ENCODE assay signal across 20 cellular contexts in genomic region chr11:128563942-128564641, GRCh38. TPM values are rescaled to one million over a fixed set of nuclear protein-coding genes. Genes with fewer than 3 reads are reported as not detected.
DNase-seq lines count a peak whose midpoint lies in the region; ATAC-seq, FAIRE-seq and TF ChIP-seq lines count a peak whose summit lies in the region.
"Had no signal": no experiment of that assay in that cellular context is flagged by ENCODE, and none has a peak within 500 bp of the region (broad histone marks: within the 10 kb centered on the region; RNA-seq: fewer than 3 reads in every experiment).

No MANE protein-coding gene starts in this region.

- FAIRE-seq in small intestine (lab: Jason Lieb, UNC), result no peak

- H3K9me3 ChIP-seq in colonic mucosa, result no peaks in the 10 kb centered on the region
- H3K9me3 ChIP-seq in small intestine (ENCODE audit: control insufficient read depth, low read depth), result no peaks in the 10 kb centered on the region
- H3K9me3 ChIP-seq: lower lobe of right lung, psoas muscle had no signal

- DNase-seq in NCI-H1436 (lab: John Stamatoyannopoulos, UW) (peak; percentile 53), NCI-H1436 treated with DMSO at 0.1 percent for 48 hours (lab: John Stamatoyannopoulos, UW) (no peak), NCI-H69 (lab: John Stamatoyannopoulos, UW) (peak; percentile 82), colonic mucosa (peak; percentile 54), small intestine (peak; percentile 20), glutamatergic neuron (no peak), OCI-M1 (lab: John Stamatoyannopoulos, UW) (no peak)
- DNase-seq: 8988T; activated T-cell treated with anti-CD3 and anti-CD28 coated beads, Interleukin-2, amount 50 U/mL, for 24 hours; cortex of kidney; DMS153; H7; KG1; lower lobe of right lung; psoas muscle; stimulated activated CD4-positive, alpha-beta T cell treated with anti-CD3 and anti-CD28 coated beads, Interleukin-12 subunit alpha, Interleukin-12 subunit beta, amount 100 ng/mL, for 4 hours; stimulated activated naive CD4-positive, alpha-beta T cell treated with Interleukin-2 at 50 U/mL for 16 hours had no signal

- H3K27me3 Mint-ChIP-seq in glutamatergic neuron (ENCODE audit: unreplicated experiment), result no peaks in the 10 kb centered on the region
- no peaks in the 10 kb centered on the region for H3K27me3 Mint-ChIP-seq in activated T-helper 17 cell treated with anti-CD3 and anti-CD28 coated beads, Interleukin-2, amount 50 U/mL, for 72 hours
- H3K27me3 Mint-ChIP-seq: activated T-cell treated with anti-CD3 and anti-CD28 coated beads, Interleukin-2, amount 50 U/mL, for 24 hours had no signal

- peaks cover 7% of the 10 kb centered on the region for H3K4me1 ChIP-seq in colonic mucosa
- H3K4me1 ChIP-seq in small intestine (ENCODE audit: control insufficient read depth in 2 of 2, insufficient read depth in 1 of 2, low read depth in 1 of 2, low read length in 1 of 2), result peaks cover 0 to 2% of the 10 kb centered on the region in 2 donors
- H3K4me1 ChIP-seq: psoas muscle had no signal

- H3K4me3 Mint-ChIP-seq in glutamatergic neuron (ENCODE audit: unreplicated experiment), result no peak overlapping the region
- no peak overlapping the region for H3K4me3 Mint-ChIP-seq in activated T-helper 17 cell treated with anti-CD3 and anti-CD28 coated beads, Interleukin-2, amount 50 U/mL, for 72 hours
- H3K4me3 Mint-ChIP-seq: activated T-cell treated with anti-CD3 and anti-CD28 coated beads, Interleukin-2, amount 50 U/mL, for 24 hours had no signal

- H3K27me3 ChIP-seq in colonic mucosa (no peaks in the 10 kb centered on the region), small intestine (ENCODE audit: control insufficient read depth in 2 of 2, insufficient read depth in 2 of 2, low read length in 2 of 2) (no peaks in the 10 kb centered on the region)

- intact Hi-C loops in colonic mucosa (cut with DNase I), result loop anchor here (5.0 kb wide), 1 partner anchor 48 kb away; no protein-coding TSS in a partner anchor

- ATAC-seq in activated T-helper 17 cell treated with anti-CD3 and anti-CD28 coated beads, Interleukin-2, amount 50 U/mL, for 72 hours (replicated peaks), result no peak
- ATAC-seq: activated naive CD4-positive, alpha-beta T cell treated with anti-CD3 and anti-CD28 coated beads, Interleukin-2, amount 50 U/mL, for 72 hours; psoas muscle; SK-N-SH treated with all-trans-retinoic acid at 6 μM for 48 hours had no signal

- no peak for TF ChIP-seq CTCF in colonic mucosa (IDR thresholded peaks at IDR 0.05)
- TF ChIP-seq CTCF in glutamatergic neuron (IDR thresholded peaks at IDR 0.05; ENCODE audit: partially characterized antibody, unreplicated experiment), result no peak

- H3K27ac ChIP-seq in colonic mucosa (no peak overlapping the region), small intestine (ENCODE audit: low read depth in 1 of 2, low read length in 1 of 2) (no peak overlapping the region)
- H3K27ac ChIP-seq: lower lobe of right lung, psoas muscle had no signal

- no peak overlapping the region for H3K27ac Mint-ChIP-seq in glutamatergic neuron (ENCODE audit: unreplicated experiment)
- no peak overlapping the region for H3K27ac Mint-ChIP-seq in activated T-helper 17 cell treated with anti-CD3 and anti-CD28 coated beads, Interleukin-2, amount 50 U/mL, for 72 hours
- H3K27ac Mint-ChIP-seq: activated naive CD4-positive, alpha-beta T cell treated with anti-CD3 and anti-CD28 coated beads, Interleukin-2, amount 50 U/mL, for 72 hours; activated T-cell treated with anti-CD3 and anti-CD28 coated beads, Interleukin-2, amount 50 U/mL, for 24 hours had no signal

- 52 to 64% (median 60%) methylated on average over 11 of the region's 11 CpGs for WGBS in small intestine, 3 donors

- H3K4me3 ChIP-seq in colonic mucosa, result no peak overlapping the region
- H3K4me3 ChIP-seq in small intestine (ENCODE audit: low read depth in 1 of 2, low read length in 2 of 2), result no peak overlapping the region
- H3K4me3 ChIP-seq: lower lobe of right lung, psoas muscle had no signal

- H3K9ac ChIP-seq in colonic mucosa (ENCODE audit: low read depth in 2 of 2, low read length in 2 of 2), result no peak overlapping the region

- no peaks in the 10 kb centered on the region for H3K36me3 Mint-ChIP-seq in glutamatergic neuron (ENCODE audit: unreplicated experiment)
- H3K36me3 Mint-ChIP-seq in activated T-helper 17 cell treated with anti-CD3 and anti-CD28 coated beads, Interleukin-2, amount 50 U/mL, for 72 hours (ENCODE audit: low read depth), result no peaks in the 10 kb centered on the region
- H3K36me3 Mint-ChIP-seq: activated naive CD4-positive, alpha-beta T cell treated with anti-CD3 and anti-CD28 coated beads, Interleukin-2, amount 50 U/mL, for 72 hours had no signal

- peaks cover 4% of the 10 kb centered on the region for H3K9me3 Mint-ChIP-seq in glutamatergic neuron (ENCODE audit: unreplicated experiment)
- H3K9me3 Mint-ChIP-seq in activated T-helper 17 cell treated with anti-CD3 and anti-CD28 coated beads, Interleukin-2, amount 50 U/mL, for 72 hours, result no peaks in the 10 kb centered on the region
- H3K9me3 Mint-ChIP-seq: activated T-cell treated with anti-CD3 and anti-CD28 coated beads, Interleukin-2, amount 50 U/mL, for 24 hours had no signal

- no peaks in the 10 kb centered on the region for H3K36me3 ChIP-seq in colonic mucosa
- no peaks in the 10 kb centered on the region for H3K36me3 ChIP-seq in small intestine (ENCODE audit: control insufficient read depth in 2 of 2, insufficient read depth in 2 of 2, low read length in 2 of 2)
- H3K36me3 ChIP-seq: lower lobe of right lung had no signal

- H3K4me1 Mint-ChIP-seq in glutamatergic neuron (ENCODE audit: low read depth, unreplicated experiment), result peaks cover 4% of the 10 kb centered on the region
- H3K4me1 Mint-ChIP-seq in activated T-helper 17 cell treated with anti-CD3 and anti-CD28 coated beads, Interleukin-2, amount 50 U/mL, for 72 hours, result no peaks in the 10 kb centered on the region

RNA-seq across cellular contexts. Expression of gene ETS1, which starts 23.3 kb away (rescaled TPM):
- total RNA-seq in colonic mucosa (10 to 100 TPM; 19.3 to 37.6 TPM), glutamatergic neuron (ENCODE audit: unreplicated experiment) (1.0 TPM)
- 10 to 100 TPM in 2 of 3 donors, 1 to 10 TPM in 1; 5.1 to 28.0 (median 13.8) TPM for polyA plus RNA-seq in small intestine
- total RNA-seq in activated T-helper 17 cell treated with anti-CD3 and anti-CD28 coated beads, Interleukin-2, amount 50 U/mL, for 72 hours, result 100 to 1,000 TPM; 309 to 471 TPM

Comparison
In these comparisons a context has a peak if more than half of its experiments do, and no peak if none do; other contexts are left out.
1. DNase-seq: peak in NCI-H1436 (single experiment), NCI-H69 (single experiment), colonic mucosa (single experiment) and small intestine (single experiment); none in NCI-H1436 treated with DMSO at 0.1 percent for 48 hours (single experiment), glutamatergic neuron (single experiment) and OCI-M1 (single experiment).
2. RNA of gene ETS1, which starts 23.3 kb away (total RNA-seq): 309 to 471 TPM in activated T-helper 17 cell treated with anti-CD3 and anti-CD28 coated beads, Interleukin-2, amount 50 U/mL, for 72 hours and 19.3 to 37.6 TPM in colonic mucosa; 1.0 TPM in glutamatergic neuron (single experiment); every median in the first group is over 10 times any median in the second.